In the genomic region with DNA sequence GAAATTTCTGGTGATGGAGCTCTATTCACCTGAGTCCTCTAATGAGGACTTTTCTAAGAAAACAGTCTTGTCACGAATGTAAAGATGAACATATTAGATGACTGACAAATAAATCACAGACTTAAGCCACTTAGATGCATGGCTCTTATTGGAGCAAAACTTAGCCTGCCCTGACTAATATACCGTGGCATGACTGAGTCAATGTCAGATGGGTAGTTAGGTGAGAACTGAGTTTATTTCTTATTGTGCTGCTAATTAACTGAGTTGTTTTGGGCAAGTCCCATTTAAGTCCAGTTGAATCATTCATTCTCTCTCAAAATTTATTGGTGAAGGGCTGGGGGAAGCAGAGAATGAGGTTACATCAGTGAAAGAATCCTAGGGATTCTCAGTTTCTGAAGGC, we compare ENCODE assay signal across 23 cellular contexts.
"Had no signal": no experiment of that assay in that cellular context is flagged by ENCODE, and none has a peak within 500 bp of the region (broad histone marks: within the 10 kb centered on the region; RNA-seq: fewer than 3 reads in every experiment).

No MANE protein-coding gene starts in this region.

- H3K27me3 ChIP-seq: MG63, SJSA1 had no signal

- DNase-seq: KBM-7, MG63, NCI-H1092, NCI-H1105 treated with DMSO at 0.1 percent for 48 hours, NCI-H1417 treated with DMSO at 0.1 percent for 48 hours, NCI-H146, NCI-H1694 treated with DMSO at 0.1 percent for 48 hours, NCI-H1930, NCI-H2081, NCI-H2107, NCI-H2171, NCI-H226, NCI-H446, NCI-H510A, NCI-H524 treated with DMSO at 0.1 percent for 48 hours, NCI-H69, NCI-H774, Right ventricle myocardium superior, RPMI8226, SIG-M5 had no signal

- FAIRE-seq: RCC 7860 had no signal

- H3K4me1 ChIP-seq: SJSA1 had no signal

- H3K36me3 ChIP-seq: MG63, SJSA1 had no signal

- H3K4me3 ChIP-seq: MG63, SJSA1, SK-N-MC had no signal

- H3K27ac ChIP-seq: SJSA1, SK-N-MC had no signal
